Comparison of ENCODE assay signal across 8 cellular contexts in genomic region chr10:33008499-33009243, GRCh38. TPM values are rescaled to one million over a fixed set of nuclear protein-coding genes. Genes with fewer than 3 reads are reported as not detected.
DNase-seq lines count a peak whose midpoint lies in the region; ATAC-seq and TF ChIP-seq lines count a peak whose summit lies in the region.

No MANE protein-coding gene starts in this region.

- intact Hi-C loops in activated T-helper 1 cell treated with anti-CD3 and anti-CD28 coated beads, Interleukin-12 subunit alpha, Interleukin-12 subunit beta, Interleukin-2, Interleukin-4 antibody, amounts not matched to agents 30 ng/mL and 10 ng/mL and 1 ng/mL, durations not matched to agents 14 hours and 24 hours and 36 hours (cut with micrococcal nuclease): loop anchor here (1.0 to 5.0 kb wide), 10 partner anchors 28 to 817 kb away; partner anchors contain the start of gene CCDC7

- no peak overlapping the region for H3K4me2 ChIP-seq in KMS-11

- no peaks in the 10 kb centered on the region for H3K9me3 ChIP-seq in upper lobe of left lung

- TF ChIP-seq CTCF in KMS-11 (conservative IDR thresholded peaks at IDR 0.05; ENCODE audit: low read depth, low read length) (peak; percentile 98), fibroblast of pulmonary artery (IDR thresholded peaks at IDR 0.05; ENCODE audit: low read length, missing control alignments) (no peak), upper lobe of left lung (IDR thresholded peaks at IDR 0.05) (peak; percentile 93 to 98 (median 96))

- H3K36me3 ChIP-seq in KMS-11 (ENCODE audit: insufficient read depth) (no peaks in the 10 kb centered on the region), upper lobe of left lung (no peaks in the 10 kb centered on the region)

- H3K27me3 ChIP-seq in KMS-11 (ENCODE audit: insufficient read depth, low read depth): no peaks in the 10 kb centered on the region
- no peaks in the 10 kb centered on the region for H3K27me3 ChIP-seq in upper lobe of left lung

- H3K4me1 Mint-ChIP-seq in activated T-helper 1 cell treated with anti-CD3 and anti-CD28 coated beads, Interleukin-12 subunit alpha, Interleukin-12 subunit beta, Interleukin-2, Interleukin-4 antibody, amounts not matched to agents 30 ng/mL and 10 ng/mL and 1 ng/mL, durations not matched to agents 14 hours and 24 hours and 36 hours (ENCODE audit: low read depth): peaks cover 24% of the 10 kb centered on the region

- peaks cover 10% of the 10 kb centered on the region for H3K27me3 Mint-ChIP-seq in activated T-helper 1 cell treated with anti-CD3 and anti-CD28 coated beads, Interleukin-12 subunit alpha, Interleukin-12 subunit beta, Interleukin-2, Interleukin-4 antibody, amounts not matched to agents 30 ng/mL and 10 ng/mL and 1 ng/mL, durations not matched to agents 14 hours and 24 hours and 36 hours (ENCODE audit: insufficient read depth)

- H3K36me3 Mint-ChIP-seq in activated T-helper 1 cell treated with anti-CD3 and anti-CD28 coated beads, Interleukin-12 subunit alpha, Interleukin-12 subunit beta, Interleukin-2, Interleukin-4 antibody, amounts not matched to agents 30 ng/mL and 10 ng/mL and 1 ng/mL, durations not matched to agents 14 hours and 24 hours and 36 hours (ENCODE audit: low read depth): no peaks in the 10 kb centered on the region

- 20 to 21% methylated on average over 9 of the region's 9 CpGs for WGBS in upper lobe of left lung, 2 donors

- peak overlapping the region; percentile 63 for H3K4me3 Mint-ChIP-seq in activated T-helper 1 cell treated with anti-CD3 and anti-CD28 coated beads, Interleukin-12 subunit alpha, Interleukin-12 subunit beta, Interleukin-2, Interleukin-4 antibody, amounts not matched to agents 30 ng/mL and 10 ng/mL and 1 ng/mL, durations not matched to agents 14 hours and 24 hours and 36 hours

- no peaks in the 10 kb centered on the region for H3K79me2 ChIP-seq in KMS-11 (ENCODE audit: insufficient read depth, low read depth)

- H3K27ac Mint-ChIP-seq in activated T-helper 1 cell treated with anti-CD3 and anti-CD28 coated beads, Interleukin-12 subunit alpha, Interleukin-12 subunit beta, Interleukin-2, Interleukin-4 antibody, amounts not matched to agents 30 ng/mL and 10 ng/mL and 1 ng/mL, durations not matched to agents 14 hours and 24 hours and 36 hours: peak overlapping the region; percentile 40

- no peak overlapping the region for H3K9ac ChIP-seq in KMS-11

- peak; percentile 53 for ATAC-seq in GM18520 (IDR thresholded peaks at IDR 0.05; ENCODE audit: unreplicated experiment)
- ATAC-seq in upper lobe of left lung (ENCODE audit: low FRiP score in 2 of 2): peak in 1 of 2 donors; percentile 60

- H2AFZ ChIP-seq in KMS-11 (ENCODE audit: low read depth): peak overlapping the region; percentile 28; the same call in 1 of the 2 replicates

- H3K4me3 ChIP-seq in KMS-11 (IDR thresholded peaks at IDR 0.05; ENCODE audit: insufficient read depth, low read depth, low read length) (no peak overlapping the region), fibroblast of pulmonary artery (replicated peaks; ENCODE audit: low read depth, low read length) (no peak overlapping the region), upper lobe of left lung (no peak overlapping the region)

- H3K9me3 Mint-ChIP-seq in activated T-helper 1 cell treated with anti-CD3 and anti-CD28 coated beads, Interleukin-12 subunit alpha, Interleukin-12 subunit beta, Interleukin-2, Interleukin-4 antibody, amounts not matched to agents 30 ng/mL and 10 ng/mL and 1 ng/mL, durations not matched to agents 14 hours and 24 hours and 36 hours: no peaks in the 10 kb centered on the region

- DNase-seq in AG08395 (ENCODE audit: low spot score): peak; percentile 60
- peak; percentile 93 for DNase-seq in RKO (ENCODE audit: low spot score)
- DNase-seq in activated T-helper 1 cell treated with anti-CD3 and anti-CD28 coated beads, Interleukin-12 subunit alpha, Interleukin-12 subunit beta, Interleukin-2, Interleukin-4 antibody, amounts not matched to agents 30 ng/mL and 10 ng/mL and 1 ng/mL, durations not matched to agents 14 hours and 24 hours and 36 hours (ENCODE audit: low spot score): peak; percentile 31
- DNase-seq in fibroblast of pulmonary artery (ENCODE audit: low read depth): peak; percentile 91
- DNase-seq in nucleus accumbens (lab: John Stamatoyannopoulos, UW): peak in 33 of 56 donors; percentile 0 to 77 (median 17)
- DNase-seq in upper lobe of left lung: peak in 1 of 2 donors; percentile 58

- TF ChIP-seq EP300 in upper lobe of left lung (IDR thresholded peaks at IDR 0.05): no peak

- H3K27ac ChIP-seq in KMS-11 (no peak overlapping the region), upper lobe of left lung (no peak overlapping the region)

- H3K4me1 ChIP-seq in KMS-11 (ENCODE audit: low read depth, poor library complexity, severe bottlenecking) (no peaks in the 10 kb centered on the region), upper lobe of left lung (peaks cover 19 to 38% (median 28%) of the 10 kb centered on the region in 4 donors)

- no peaks in the 10 kb centered on the region for H4K20me1 ChIP-seq in KMS-11 (ENCODE audit: insufficient read depth)

- TF ChIP-seq POLR2A in upper lobe of left lung (IDR thresholded peaks at IDR 0.05): no peak

RNA-seq across cellular contexts. Expression of gene ITGB1, which starts 50.6 kb away (rescaled TPM):
- total RNA-seq in activated T-helper 1 cell treated with anti-CD3 and anti-CD28 coated beads, Interleukin-12 subunit alpha, Interleukin-12 subunit beta, Interleukin-2, Interleukin-4 antibody, amounts not matched to agents 30 ng/mL and 10 ng/mL and 1 ng/mL, durations not matched to agents 14 hours and 24 hours and 36 hours: 51.4 and 61.4 TPM in 2 replicates
- 100 to 1,000 TPM in 5 of 6 donors, 10 to 100 TPM in 1; 94.3 to 492 (median 340) TPM for total RNA-seq in upper lobe of left lung
